Comparison of ENCODE assay signal across 4 cellular contexts in the genomic region with DNA sequence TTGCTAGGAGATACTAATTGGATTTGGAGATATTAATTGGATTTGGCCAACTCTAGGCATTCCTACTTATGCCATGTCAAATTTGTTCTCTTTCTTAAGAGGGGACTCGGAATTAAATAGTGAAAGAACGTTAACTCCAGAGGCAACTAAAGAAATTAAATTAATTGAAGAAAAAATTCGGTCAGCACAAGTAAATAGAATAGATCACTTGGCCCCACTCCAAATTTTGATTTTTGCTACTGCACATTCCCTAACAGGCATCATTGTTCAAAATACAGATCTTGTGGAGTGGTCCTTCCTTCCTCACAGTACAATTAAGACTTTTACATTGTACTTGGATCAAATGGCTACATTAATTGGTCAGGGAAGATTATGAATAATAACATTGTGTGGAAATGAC. TPM values are rescaled to one million over a fixed set of nuclear protein-coding genes. Genes with fewer than 3 reads are reported as not detected.
"Had no signal": no experiment of that assay in that cellular context is flagged by ENCODE, and none has a peak within 500 bp of the region (broad histone marks: within the 10 kb centered on the region; RNA-seq: fewer than 3 reads in every experiment).

No MANE protein-coding gene starts in this region.

RNA-seq across cellular contexts. Expression of gene IGLL1, which starts 37.6 kb away (rescaled TPM):
- total RNA-seq: HT-29, MCF 10A, Right ventricle myocardium superior, SJSA1 had no signal
